ENCODE assay signal across 9 cellular contexts in the genomic region with DNA sequence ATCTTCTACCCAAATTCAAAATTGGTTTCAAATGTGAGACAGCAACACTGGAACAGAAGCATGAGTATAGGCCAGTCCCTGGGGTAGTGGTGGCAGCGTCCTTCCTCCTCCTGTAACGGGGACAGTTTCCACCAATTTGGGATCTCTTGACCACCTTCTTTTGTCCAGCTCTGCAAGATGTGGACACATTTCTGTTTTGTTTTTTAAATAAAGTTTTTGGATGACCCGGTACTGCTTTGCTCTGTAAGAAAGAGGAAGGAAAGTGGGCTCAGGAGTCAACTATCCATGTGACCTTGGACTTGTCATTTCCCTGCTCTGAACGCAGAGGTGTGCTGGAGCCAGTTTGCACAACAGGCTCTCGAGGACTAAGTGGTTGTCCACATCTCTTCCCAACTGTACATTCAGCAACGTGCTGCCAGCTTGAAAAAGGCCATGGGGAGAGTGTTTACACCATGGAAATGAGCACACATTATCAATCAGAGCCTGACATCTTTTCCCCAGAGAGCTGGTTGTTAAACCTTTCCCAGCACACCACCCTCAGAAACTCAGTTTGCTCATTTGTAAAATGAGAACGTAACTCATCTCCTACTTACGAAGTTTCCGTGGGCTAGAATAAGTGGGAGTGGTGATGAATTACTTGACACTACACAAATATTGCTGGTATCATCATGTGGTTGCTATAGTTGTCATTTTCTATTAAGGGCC.
DNase-seq lines count a peak whose midpoint lies in the region; ATAC-seq and TF ChIP-seq lines count a peak whose summit lies in the region.
"Had no signal": no experiment of that assay in that cellular context is flagged by ENCODE, and none has a peak within 500 bp of the region (broad histone marks: within the 10 kb centered on the region; RNA-seq: fewer than 3 reads in every experiment).

No MANE protein-coding gene starts in this region.

- H3K36me3 Mint-ChIP-seq in activated T-cell treated with anti-CD3 and anti-CD28 coated beads, Interleukin-2, amount 50 U/mL, for 72 hours (ENCODE audit: insufficient read depth in 2 of 2), result peaks cover 10 to 26% of the 10 kb centered on the region in 2 donors

- no peaks in the 10 kb centered on the region for H3K4me1 ChIP-seq in mucosa of descending colon (ENCODE audit: low read depth)

- H3K9me3 ChIP-seq in mucosa of descending colon, result no peaks in the 10 kb centered on the region

- H3K36me3 ChIP-seq in mucosa of descending colon (ENCODE audit: low read depth), result no peaks in the 10 kb centered on the region

- ATAC-seq in HG03280 (IDR thresholded peaks at IDR 0.05; ENCODE audit: unreplicated experiment) (peak; percentile 18), mucosa of descending colon (peak; percentile 12), GM18870 (IDR thresholded peaks at IDR 0.05; ENCODE audit: unreplicated experiment) (no peak)
- ATAC-seq in activated T-cell treated with anti-CD3 and anti-CD28 coated beads, Interleukin-2, amount 50 U/mL, for 72 hours (replicated peaks in 1 of 2), result peak; percentile 42 to 55

- no peaks in the 10 kb centered on the region for H3K27me3 Mint-ChIP-seq in activated T-cell treated with anti-CD3 and anti-CD28 coated beads, Interleukin-2, amount 50 U/mL, for 72 hours (ENCODE audit: low read depth)

- H3K4me3 ChIP-seq in mucosa of descending colon, result no peak overlapping the region

- DNase-seq in GM10266 (ENCODE audit: extremely low spot score), result peak; percentile 27
- peak; percentile 32 to 41 for DNase-seq in activated T-cell treated with anti-CD3 and anti-CD28 coated beads, Interleukin-2, amount 50 U/mL, for 72 hours
- no peak for DNase-seq in mucosa of descending colon
- no peak for DNase-seq in head of caudate nucleus
- DNase-seq in SW 1271 (lab: John Stamatoyannopoulos, UW), result no peak
- DNase-seq in activated gamma-delta T cell (lab: John Stamatoyannopoulos, UW), result no peak
- DNase-seq: activated gamma-delta T cell treated with Interleukin-2 at 50 U/mL for 16 hours had no signal

- H3K9me3 Mint-ChIP-seq in activated T-cell treated with anti-CD3 and anti-CD28 coated beads, Interleukin-2, amount 50 U/mL, for 72 hours, result peaks cover 6 to 7% of the 10 kb centered on the region in 2 donors

- H3K4me3 Mint-ChIP-seq in activated T-cell treated with anti-CD3 and anti-CD28 coated beads, Interleukin-2, amount 50 U/mL, for 72 hours, result peak overlapping the region; percentile 82 to 94

- H3K4me1 Mint-ChIP-seq in activated T-cell treated with anti-CD3 and anti-CD28 coated beads, Interleukin-2, amount 50 U/mL, for 72 hours (ENCODE audit: low read depth), result peaks cover 85% of the 10 kb centered on the region

- intact Hi-C loops in mucosa of descending colon (cut with DNase I, micrococcal nuclease) (no loop called here), head of caudate nucleus (cut with DNase I) (no loop called here)

- peak overlapping the region; percentile 97 for H3K27ac Mint-ChIP-seq in activated T-cell treated with anti-CD3 and anti-CD28 coated beads, Interleukin-2, amount 50 U/mL, for 72 hours

- no peak for TF ChIP-seq CTCF in GM10266 (IDR thresholded peaks at IDR 0.05; ENCODE audit: control insufficient read depth, insufficient read depth, low read depth, missing control alignments)
- TF ChIP-seq CTCF in mucosa of descending colon (IDR thresholded peaks at IDR 0.05), result no peak

Comparison
In these comparisons a context has a peak if more than half of its experiments do, and no peak if none do; other contexts are left out.
1. DNase-seq: peak in GM10266 (single experiment) and activated T-cell treated with anti-CD3 and anti-CD28 coated beads, Interleukin-2, amount 50 U/mL, for 72 hours (2 of 2); none in mucosa of descending colon (0 of 3), head of caudate nucleus (0 of 42), SW 1271 (0 of 2) and activated gamma-delta T cell (single experiment).